8 cellular contexts compared by ENCODE assay signal in genomic region chr2:178480227-178481181, GRCh38. TPM values are rescaled to one million over a fixed set of nuclear protein-coding genes. Genes with fewer than 3 reads are reported as not detected.
A peak's percentile ranks its signal among the peaks of the same experiment; 100 is the strongest.
DNase-seq lines count a peak whose midpoint lies in the region; ATAC-seq and TF ChIP-seq lines count a peak whose summit lies in the region.

Gene PLEKHA3, plus strand, starts transcription at chr2:178480457. Its CDS starts 413 bp downstream, at chr2:178480870.

- H3K4me1 Mint-ChIP-seq in CD14-positive monocyte, result peaks cover 42% of the 10 kb centered on the region

- H3K27me3 ChIP-seq in right lobe of liver, result no peaks in the 10 kb centered on the region

- DNase-seq in CD14-positive monocyte (ENCODE audit: low spot score), result peak; percentile 92
- DNase-seq in NCI-H748 treated with DMSO at 0.1 percent for 48 hours (lab: John Stamatoyannopoulos, UW), result peak; percentile 65
- DNase-seq in activated CD4-positive, alpha-beta T cell treated with anti-CD3 and anti-CD28 coated beads, Interleukin-2, amount 50 U/mL, for 48 hours, result peak; percentile 81 to 86
- peak; percentile 97 for DNase-seq in dermis blood vessel endothelial cell
- peak; percentile 98 to 99 (median 98) for DNase-seq in right lobe of liver
- peak; percentile 61 to 73 for DNase-seq in stimulated activated CD4-positive, alpha-beta T cell treated with anti-CD3 and anti-CD28 coated beads, Interleukin-4, amount 100 ng/mL, for 4 hours

- H3K27ac Mint-ChIP-seq in CD14-positive monocyte, result peak within 1 kb of the TSS; percentile 97 to 100 (median 99)

- H3K27me3 Mint-ChIP-seq in CD14-positive monocyte (ENCODE audit: low read depth in 3 of 3), result no peaks in the 10 kb centered on the region

- peak within 1 kb of the TSS; percentile 73 to 81 (median 74) for H3K4me3 ChIP-seq in right lobe of liver

- TF ChIP-seq CTCF in CD14-positive monocyte (IDR thresholded peaks at IDR 0.05) (no peak), right lobe of liver (IDR thresholded peaks at IDR 0.05) (no peak)

- H3K4me1 ChIP-seq in right lobe of liver, result peaks cover 0 to 52% (median 7%) of the 10 kb centered on the region in 4 donors

- TF ChIP-seq POLR2A in right lobe of liver (IDR thresholded peaks at IDR 0.05), result peak; percentile 92

- intact Hi-C loops in CD14-positive monocyte (cut with micrococcal nuclease), result loop anchor here (5.0 kb wide), 2 partner anchors 38 to 42 kb away; no protein-coding TSS in a partner anchor
- intact Hi-C loops in right lobe of liver (cut with DNase I), result no loop called here

- peaks cover 0 to 3% of the 10 kb centered on the region in 2 donors for H3K36me3 Mint-ChIP-seq in CD14-positive monocyte

- WGBS in right lobe of liver (ENCODE audit: insufficient coverage, low coverage, low lambda C conversion rate, missing lambda C conversion rate), result 0% methylated on average over 11 of the region's 92 CpGs

- peak; percentile 61 for ATAC-seq in GM19372 (IDR thresholded peaks at IDR 0.05; ENCODE audit: low read depth, unreplicated experiment)
- peak; percentile 55 for ATAC-seq in HG03521 (IDR thresholded peaks at IDR 0.05; ENCODE audit: unreplicated experiment)
- peak; percentile 81 to 93 (median 88) for ATAC-seq in right lobe of liver

- peak within 1 kb of the TSS; percentile 94 to 95 for H3K4me3 Mint-ChIP-seq in CD14-positive monocyte

- H3K9me3 Mint-ChIP-seq in CD14-positive monocyte, result no peaks in the 10 kb centered on the region

- H3K27ac ChIP-seq in right lobe of liver, result peak within 1 kb of the TSS; percentile 91 to 97 (median 94)

- H3K9me3 ChIP-seq in right lobe of liver, result no peaks in the 10 kb centered on the region

- no peaks in the 10 kb centered on the region for H3K36me3 ChIP-seq in right lobe of liver

RNA-seq across cellular contexts. Expression of gene PLEKHA3, which starts in this region (rescaled TPM):
- 10 to 100 TPM; 13.4 to 14.1 TPM for polyA plus RNA-seq in CD14-positive monocyte
- total RNA-seq in dermis blood vessel endothelial cell, result 8.3 and 20.4 TPM in 2 replicates
- 10 to 100 TPM in 4 of 6 experiments, 1 to 10 TPM in 2; 4.4 to 21.2 (median 15.1) TPM for total RNA-seq in right lobe of liver

Comparison
In these comparisons a context has a peak if more than half of its experiments do, and no peak if none do; other contexts are left out.
1. Peak in every context shown above with its lines: DNase-seq, ATAC-seq, H3K4me3 ChIP-seq and H3K27ac ChIP-seq.
2. intact Hi-C loops: an anchor here in CD14-positive monocyte (5.0 kb wide); none called in right lobe of liver.